In genomic region chr14:80959448-80960006, GRCh38 we compare ENCODE assay signal across 9 cellular contexts. TPM values are rescaled to one million over a fixed set of nuclear protein-coding genes. Genes with fewer than 3 reads are reported as not detected.
A peak's percentile ranks its signal among the peaks of the same experiment; 100 is the strongest.
DNase-seq lines count a peak whose midpoint lies in the region; ATAC-seq and FAIRE-seq lines count a peak whose summit lies in the region.
"Had no signal": no experiment of that assay in that cellular context is flagged by ENCODE, and none has a peak within 500 bp of the region (broad histone marks: within the 10 kb centered on the region; RNA-seq: fewer than 3 reads in every experiment).

No MANE protein-coding gene starts in this region.

- H3K27me3 ChIP-seq in MG63 = peaks cover 11% of the 10 kb centered on the region

- FAIRE-seq in RCC 7860 (lab: Jason Lieb, UNC) = no peak

- H3K36me3 ChIP-seq in MG63 = no peaks in the 10 kb centered on the region

- ATAC-seq in HG03039 (IDR thresholded peaks at IDR 0.05; ENCODE audit: unreplicated experiment) = peak; percentile 100
- ATAC-seq in stimulated activated effector memory CD8-positive, alpha-beta T cell treated with anti-CD3 and anti-CD28 coated beads, Interleukin-12 subunit alpha, Interleukin-12 subunit beta, amount 100 ng/mL, for 72 hours = peak; percentile 97

- no peaks in the 10 kb centered on the region for H3K9me3 Mint-ChIP-seq in activated naive CD8-positive, alpha-beta T cell treated with anti-CD3 and anti-CD28 coated beads for 36 hours
- no peaks in the 10 kb centered on the region for H3K9me3 Mint-ChIP-seq in stimulated activated effector memory CD8-positive, alpha-beta T cell treated with anti-CD3 and anti-CD28 coated beads, Interleukin-12 subunit alpha, Interleukin-12 subunit beta, amount 100 ng/mL, for 72 hours
- H3K9me3 Mint-ChIP-seq: neural crest cell had no signal

- H3K4me3 Mint-ChIP-seq in activated naive CD8-positive, alpha-beta T cell treated with anti-CD3 and anti-CD28 coated beads for 36 hours = peak overlapping the region; percentile 23
- no peak overlapping the region for H3K4me3 Mint-ChIP-seq in stimulated activated effector memory CD8-positive, alpha-beta T cell treated with anti-CD3 and anti-CD28 coated beads, Interleukin-12 subunit alpha, Interleukin-12 subunit beta, amount 100 ng/mL, for 72 hours
- H3K4me3 Mint-ChIP-seq: neural crest cell had no signal

- peak; percentile 62 for DNase-seq in activated naive CD4-positive, alpha-beta T cell treated with Interleukin-2 at 50 U/mL for 16 hours
- DNase-seq in activated naive CD4-positive, alpha-beta T cell (lab: John Stamatoyannopoulos, UW) = no peak
- DNase-seq in NCI-H82 (lab: John Stamatoyannopoulos, UW) (peak; percentile 78), RCC 7860 (ENCODE audit: low spot score) (no peak), MG63 (no peak)
- DNase-seq in activated naive CD8-positive, alpha-beta T cell treated with anti-CD3 and anti-CD28 coated beads for 36 hours = peak; percentile 71
- peak; percentile 15 to 67 for DNase-seq in stimulated activated effector memory CD8-positive, alpha-beta T cell treated with anti-CD3 and anti-CD28 coated beads, Interleukin-12 subunit alpha, Interleukin-12 subunit beta, amount 100 ng/mL, for 72 hours (ENCODE audit: low spot score in 2 of 2)

- H3K36me3 Mint-ChIP-seq in activated naive CD8-positive, alpha-beta T cell treated with anti-CD3 and anti-CD28 coated beads for 36 hours = no peaks in the 10 kb centered on the region
- peaks cover 6% of the 10 kb centered on the region for H3K36me3 Mint-ChIP-seq in stimulated activated effector memory CD8-positive, alpha-beta T cell treated with anti-CD3 and anti-CD28 coated beads, Interleukin-12 subunit alpha, Interleukin-12 subunit beta, amount 100 ng/mL, for 72 hours

- H3K4me1 Mint-ChIP-seq in activated naive CD8-positive, alpha-beta T cell treated with anti-CD3 and anti-CD28 coated beads for 36 hours = peaks cover 47% of the 10 kb centered on the region
- peaks cover 30% of the 10 kb centered on the region for H3K4me1 Mint-ChIP-seq in stimulated activated effector memory CD8-positive, alpha-beta T cell treated with anti-CD3 and anti-CD28 coated beads, Interleukin-12 subunit alpha, Interleukin-12 subunit beta, amount 100 ng/mL, for 72 hours

- H3K4me3 ChIP-seq in MG63 = no peak overlapping the region

- H3K27ac Mint-ChIP-seq in activated naive CD8-positive, alpha-beta T cell treated with anti-CD3 and anti-CD28 coated beads for 36 hours = peak overlapping the region; percentile 80
- peak overlapping the region; percentile 60 for H3K27ac Mint-ChIP-seq in stimulated activated effector memory CD8-positive, alpha-beta T cell treated with anti-CD3 and anti-CD28 coated beads, Interleukin-12 subunit alpha, Interleukin-12 subunit beta, amount 100 ng/mL, for 72 hours

- peaks cover 30% of the 10 kb centered on the region for H3K27me3 Mint-ChIP-seq in activated naive CD8-positive, alpha-beta T cell treated with anti-CD3 and anti-CD28 coated beads for 36 hours

- no peaks in the 10 kb centered on the region for H3K9me3 ChIP-seq in MG63

RNA-seq across cellular contexts. Expression of gene TSHR, which starts 4.1 kb away (rescaled TPM):
- total RNA-seq in activated naive CD8-positive, alpha-beta T cell treated with anti-CD3 and anti-CD28 coated beads for 36 hours = not detected
- total RNA-seq in MG63 (2014; rRNA removed; shearing (Covaris generic); ENCODE audit: low replicate concordance) = 0.20 TPM in 1 of 2 replicates, not detected in the other
- total RNA-seq: neural crest cell had no signal

RNA-seq across cellular contexts. Expression of gene CEP128, which starts 18.0 kb away (rescaled TPM):
- 10 to 100 TPM; 21.5 to 22.6 TPM for total RNA-seq in activated naive CD8-positive, alpha-beta T cell treated with anti-CD3 and anti-CD28 coated beads for 36 hours
- total RNA-seq in MG63 (2014; rRNA removed; shearing (Covaris generic); ENCODE audit: low replicate concordance) = 0.22 and 1.4 TPM in 2 replicates

Comparison
In these comparisons a context has a peak if more than half of its experiments do, and no peak if none do; other contexts are left out.
1. DNase-seq: peak in activated naive CD4-positive, alpha-beta T cell treated with Interleukin-2 at 50 U/mL for 16 hours (single experiment), NCI-H82 (single experiment), activated naive CD8-positive, alpha-beta T cell treated with anti-CD3 and anti-CD28 coated beads for 36 hours (single experiment) and stimulated activated effector memory CD8-positive, alpha-beta T cell treated with anti-CD3 and anti-CD28 coated beads, Interleukin-12 subunit alpha, Interleukin-12 subunit beta, amount 100 ng/mL, for 72 hours (2 of 2); none in activated naive CD4-positive, alpha-beta T cell (0 of 4), RCC 7860 (single experiment) and MG63 (single experiment).